21 cellular contexts compared by ENCODE assay signal in genomic region chr1:162218975-162219374, GRCh38.
DNase-seq lines count a peak whose midpoint lies in the region; FAIRE-seq and TF ChIP-seq lines count a peak whose summit lies in the region.
"Had no signal": no experiment of that assay in that cellular context is flagged by ENCODE, and none has a peak within 500 bp of the region (broad histone marks: within the 10 kb centered on the region; RNA-seq: fewer than 3 reads in every experiment).

No MANE protein-coding gene starts in this region.

- no peaks in the 10 kb centered on the region for H4K20me1 ChIP-seq in astrocyte (ENCODE audit: insufficient read depth, low read length)

- H3K27ac ChIP-seq in HEK293 (ENCODE audit: extremely low read depth, low read depth, low read length) (no peak overlapping the region), astrocyte (ENCODE audit: low read depth, low read length) (no peak overlapping the region)
- H3K27ac ChIP-seq: adrenal gland, dorsolateral prefrontal cortex, gastrocnemius medialis, thoracic aorta had no signal

- no peak overlapping the region for H2AFZ ChIP-seq in astrocyte (ENCODE audit: low read depth, low read length)

- H3K36me3 ChIP-seq in HEK293 (ENCODE audit: control insufficient read depth in 2 of 2, insufficient read depth in 1 of 2, low read length in 2 of 2) (no peaks in the 10 kb centered on the region), astrocyte (ENCODE audit: insufficient read depth, low read length) (no peaks in the 10 kb centered on the region)
- H3K36me3 ChIP-seq: adrenal gland, gastrocnemius medialis, thoracic aorta had no signal

- no peak overlapping the region for H3K4me3 ChIP-seq in HEK293 (ENCODE audit: low read depth, low read length)
- no peak overlapping the region for H3K4me3 ChIP-seq in astrocyte (ENCODE audit: insufficient read depth, low read depth, low read length)
- H3K4me3 ChIP-seq: adrenal gland, dorsolateral prefrontal cortex, gastrocnemius medialis, thoracic aorta had no signal

- H3K9me3 ChIP-seq in HEK293 (ENCODE audit: control insufficient read depth, insufficient read depth, low read depth, low read length) (no peaks in the 10 kb centered on the region), astrocyte (ENCODE audit: insufficient read depth, low read depth, low read length) (no peaks in the 10 kb centered on the region)
- H3K9me3 ChIP-seq: adrenal gland, gastrocnemius medialis, thoracic aorta had no signal

- peaks cover 27% of the 10 kb centered on the region for H3K4me1 ChIP-seq in HEK293 (ENCODE audit: control insufficient read depth, insufficient read depth, low read length)
- H3K4me1 ChIP-seq in astrocyte (ENCODE audit: insufficient read depth, low read length) = no peaks in the 10 kb centered on the region
- H3K4me1 ChIP-seq: gastrocnemius medialis had no signal

- H3K9me3 Mint-ChIP-seq in astrocyte (ENCODE audit: unreplicated experiment) = no peaks in the 10 kb centered on the region
- H3K9me3 Mint-ChIP-seq: activated CD4-positive, alpha-beta T cell treated with anti-CD3 and anti-CD28 coated beads, Interleukin-2, amount 10 ng/mL, durations not matched to agents 7 days and 5 days had no signal

- POLR2A ChIA-PET in HEK293 (lab: Yijun Ruan, JAX) = no interaction called here

- no peak overlapping the region for H3K4me2 ChIP-seq in astrocyte (ENCODE audit: low read length)

- H3K79me2 ChIP-seq in astrocyte (ENCODE audit: insufficient read depth, low read length) = no peaks in the 10 kb centered on the region

- no peaks in the 10 kb centered on the region for H3K27me3 ChIP-seq in astrocyte (ENCODE audit: insufficient read depth, low read length)
- H3K27me3 ChIP-seq: adrenal gland, dorsolateral prefrontal cortex, gastrocnemius medialis had no signal

- DNase-seq in NCI-H2107 (lab: John Stamatoyannopoulos, UW) = peak; percentile 40
- peak; percentile 35 for DNase-seq in astrocyte (ENCODE audit: low read depth)
- peak; percentile 34 for DNase-seq in putamen (ENCODE audit: low spot score)
- no peak for DNase-seq in DMS114 treated with DMSO at 0.1 percent for 48 hours (lab: John Stamatoyannopoulos, UW; ENCODE audit: unreplicated experiment)
- no peak for DNase-seq in NOMO-1 (lab: John Stamatoyannopoulos, UW; ENCODE audit: unreplicated experiment in 2 of 2)
- DNase-seq in SHP77 treated with DMSO at 0.1 percent for 48 hours (lab: John Stamatoyannopoulos, UW) = no peak
- DNase-seq: activated CD4-positive, alpha-beta T cell treated with anti-CD3 and anti-CD28 coated beads, Interleukin-2, amount 10 ng/mL, durations not matched to agents 7 days and 5 days; activated CD8-positive, alpha-beta memory T cell treated with anti-CD3 and anti-CD28 coated beads, Interleukin-2, amount 50 U/mL, for 4 hours; activated gamma-delta T cell; adrenal gland; AML-193; dorsolateral prefrontal cortex; gastrocnemius medialis; KG1; MV-4-11; NCI-H226; retina; SHP77; T-helper 1 cell had no signal

- H3K27ac Mint-ChIP-seq in astrocyte (ENCODE audit: unreplicated experiment) = no peak overlapping the region
- H3K27ac Mint-ChIP-seq: activated CD4-positive, alpha-beta T cell treated with anti-CD3 and anti-CD28 coated beads, Interleukin-2, amount 10 ng/mL, durations not matched to agents 7 days and 5 days had no signal

- no peaks in the 10 kb centered on the region for H3K27me3 Mint-ChIP-seq in astrocyte (ENCODE audit: low read depth, unreplicated experiment)

- no peaks in the 10 kb centered on the region for H3K36me3 Mint-ChIP-seq in astrocyte (ENCODE audit: low read depth, unreplicated experiment)

- CTCF ChIA-PET in HEK293 (lab: Yijun Ruan, JAX) = interaction anchor here (0.8 kb wide), 1 partner anchor 163 kb away, joined by 3 read pairs; no protein-coding TSS in a partner anchor

- H3K4me1 Mint-ChIP-seq in astrocyte (ENCODE audit: low read depth, unreplicated experiment) = peaks cover 3% of the 10 kb centered on the region
- H3K4me1 Mint-ChIP-seq: activated CD4-positive, alpha-beta T cell treated with anti-CD3 and anti-CD28 coated beads, Interleukin-2, amount 10 ng/mL, durations not matched to agents 7 days and 5 days had no signal

- H3K4me3 Mint-ChIP-seq in astrocyte (ENCODE audit: unreplicated experiment) = no peak overlapping the region
- H3K4me3 Mint-ChIP-seq: activated CD4-positive, alpha-beta T cell treated with anti-CD3 and anti-CD28 coated beads, Interleukin-2, amount 10 ng/mL, durations not matched to agents 7 days and 5 days had no signal

- no peak for TF ChIP-seq CTCF in HEK293 (tag by site-specific recombination; IDR thresholded peaks at IDR 0.05)
- no peak for TF ChIP-seq CTCF in astrocyte (IDR thresholded peaks at IDR 0.05; ENCODE audit: insufficient read depth, low read depth, low read length)

- no peak for FAIRE-seq in astrocyte (lab: Jason Lieb, UNC)

- no peak overlapping the region for H3K9ac ChIP-seq in astrocyte (ENCODE audit: low read length)

TF ChIP-seq in HEK293, 187 proteins besides CTCF, POLR2A, EP300 and RAD21:
- TF ChIP-seq ZNF394 (tag by site-specific recombination; IDR thresholded peaks at IDR 0.05; ENCODE audit: borderline replicate concordance) (no peak), PRDM1 (tag by site-specific recombination; IDR thresholded peaks at IDR 0.05) (peak; percentile 74), ZFP69B (tag by site-specific recombination; IDR thresholded peaks at IDR 0.05) (no peak), OSR2 (tag by site-specific recombination; IDR thresholded peaks at IDR 0.05) (peak; percentile 58; the same call in 1 of the 2 replicates), ZNF138 (tag by site-specific recombination; IDR thresholded peaks at IDR 0.05; ENCODE audit: borderline replicate concordance) (no peak)
- TF ChIP-seq, protein P1, sequence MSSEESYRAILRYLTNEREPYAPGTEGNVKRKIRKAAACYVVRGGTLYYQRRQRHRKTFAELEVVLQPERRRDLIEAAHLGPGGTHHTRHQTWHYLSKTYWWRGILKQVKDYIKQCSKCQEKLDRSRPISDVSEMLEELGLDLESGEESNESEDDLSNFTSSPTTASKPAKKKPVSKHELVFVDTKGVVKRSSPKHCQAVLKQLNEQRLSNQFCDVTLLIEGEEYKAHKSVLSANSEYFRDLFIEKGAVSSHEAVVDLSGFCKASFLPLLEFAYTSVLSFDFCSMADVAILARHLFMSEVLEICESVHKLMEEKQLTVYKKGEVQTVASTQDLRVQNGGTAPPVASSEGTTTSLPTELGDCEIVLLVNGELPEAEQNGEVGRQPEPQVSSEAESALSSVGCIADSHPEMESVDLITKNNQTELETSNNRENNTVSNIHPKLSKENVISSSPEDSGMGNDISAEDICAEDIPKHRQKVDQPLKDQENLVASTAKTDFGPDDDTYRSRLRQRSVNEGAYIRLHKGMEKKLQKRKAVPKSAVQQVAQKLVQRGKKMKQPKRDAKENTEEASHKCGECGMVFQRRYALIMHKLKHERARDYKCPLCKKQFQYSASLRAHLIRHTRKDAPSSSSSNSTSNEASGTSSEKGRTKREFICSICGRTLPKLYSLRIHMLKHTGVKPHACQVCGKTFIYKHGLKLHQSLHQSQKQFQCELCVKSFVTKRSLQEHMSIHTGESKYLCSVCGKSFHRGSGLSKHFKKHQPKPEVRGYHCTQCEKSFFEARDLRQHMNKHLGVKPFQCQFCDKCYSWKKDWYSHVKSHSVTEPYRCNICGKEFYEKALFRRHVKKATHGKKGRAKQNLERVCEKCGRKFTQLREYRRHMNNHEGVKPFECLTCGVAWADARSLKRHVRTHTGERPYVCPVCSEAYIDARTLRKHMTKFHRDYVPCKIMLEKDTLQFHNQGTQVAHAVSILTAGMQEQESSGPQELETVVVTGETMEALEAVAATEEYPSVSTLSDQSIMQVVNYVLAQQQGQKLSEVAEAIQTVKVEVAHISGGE (tag by site-specific recombination; conservative IDR thresholded peaks at IDR 0.05; ENCODE audit: low read depth) = no peak

Comparison
In these comparisons a context has a peak if more than half of its experiments do, and no peak if none do; other contexts are left out.
1. DNase-seq: peak in NCI-H2107 (single experiment), astrocyte (single experiment) and putamen (single experiment); none in DMS114 treated with DMSO at 0.1 percent for 48 hours (single experiment), NOMO-1 (0 of 2) and SHP77 treated with DMSO at 0.1 percent for 48 hours (single experiment).